Comparison of ENCODE assay signal across 8 cellular contexts in genomic region chr7:44460325-44460724, GRCh38. TPM values are rescaled to one million over a fixed set of nuclear protein-coding genes. Genes with fewer than 3 reads are reported as not detected.
DNase-seq lines count a peak whose midpoint lies in the region; ATAC-seq and TF ChIP-seq lines count a peak whose summit lies in the region.

No MANE protein-coding gene starts in this region.

- H3K27me3 Mint-ChIP-seq in activated CD4-positive, alpha-beta T cell treated with anti-CD3 and anti-CD28 coated beads, Interleukin-2, amount 10 ng/mL, durations not matched to agents 7 days and 5 days, result no peaks in the 10 kb centered on the region

- TF ChIP-seq CTCF in esophagus muscularis mucosa (IDR thresholded peaks at IDR 0.05), result no peak

- peaks cover 73% of the 10 kb centered on the region for H3K4me1 Mint-ChIP-seq in activated CD4-positive, alpha-beta T cell treated with anti-CD3 and anti-CD28 coated beads, Interleukin-2, amount 10 ng/mL, durations not matched to agents 7 days and 5 days

- intact Hi-C loops in esophagus muscularis mucosa (cut with DNase I), result no loop called here

- ATAC-seq in GM19328 (IDR thresholded peaks at IDR 0.05; ENCODE audit: unreplicated experiment) (peak; percentile 97), HG03280 (IDR thresholded peaks at IDR 0.05; ENCODE audit: unreplicated experiment) (peak; percentile 93)

- H3K9me3 Mint-ChIP-seq in activated CD4-positive, alpha-beta T cell treated with anti-CD3 and anti-CD28 coated beads, Interleukin-2, amount 10 ng/mL, durations not matched to agents 7 days and 5 days, result no peaks in the 10 kb centered on the region

- WGBS in esophagus muscularis mucosa, result 72% methylated on average over 3 of the region's 3 CpGs

- no peak overlapping the region for H3K9ac ChIP-seq in BLaER1 treated with 17β-estradiol and CSF1 and Interleukin-3, amounts not matched to agents 10 nM and 100 nM

- H3K27me3 ChIP-seq in BLaER1 treated with 17β-estradiol and CSF1 and Interleukin-3, amounts not matched to agents 10 nM and 100 nM, result peaks cover 0 to 8% (median 0%) of the 10 kb centered on the region in 11 experiments; a peak in 3 of 22 replicates
- no peaks in the 10 kb centered on the region for H3K27me3 ChIP-seq in esophagus muscularis mucosa

- no peak for TF ChIP-seq POLR2A in esophagus muscularis mucosa (IDR thresholded peaks at IDR 0.05; ENCODE audit: low read depth)

- peak overlapping the region; percentile 76 to 91 (median 85); a peak in 20 of 22 replicates for H3K4me2 ChIP-seq in BLaER1 treated with 17β-estradiol and CSF1 and Interleukin-3, amounts not matched to agents 10 nM and 100 nM

- POLR2A ChIA-PET in activated CD4-positive, alpha-beta T cell treated with anti-CD3 and anti-CD28 coated beads, Interleukin-2, amount 10 ng/mL, durations not matched to agents 7 days and 5 days (lab: Charles Lee), result no interaction called here

- peaks cover 24 to 57% (median 40%) of the 10 kb centered on the region in 10 experiments for H3K4me1 ChIP-seq in BLaER1 treated with 17β-estradiol and CSF1 and Interleukin-3, amounts not matched to agents 10 nM and 100 nM
- H3K4me1 ChIP-seq in esophagus muscularis mucosa, result peaks cover 22 to 51% (median 25%) of the 10 kb centered on the region in 4 donors

- H3K36me3 ChIP-seq in BLaER1 treated with 17β-estradiol and CSF1 and Interleukin-3, amounts not matched to agents 10 nM and 100 nM, result peaks cover 35 to 64% (median 48%) of the 10 kb centered on the region in 11 experiments
- peaks cover 0 to 4% (median 0%) of the 10 kb centered on the region in 4 donors for H3K36me3 ChIP-seq in esophagus muscularis mucosa

- H4K20me1 ChIP-seq in BLaER1 treated with 17β-estradiol and CSF1 and Interleukin-3, amounts not matched to agents 10 nM and 100 nM, result peaks cover 82 to 100% (median 95%) of the 10 kb centered on the region in 11 experiments

- peaks cover 54% of the 10 kb centered on the region for H3K36me3 Mint-ChIP-seq in activated CD4-positive, alpha-beta T cell treated with anti-CD3 and anti-CD28 coated beads, Interleukin-2, amount 10 ng/mL, durations not matched to agents 7 days and 5 days (ENCODE audit: low read depth)

- no peak for TF ChIP-seq EP300 in esophagus muscularis mucosa (IDR thresholded peaks at IDR 0.05)

- DNase-seq in activated CD4-positive, alpha-beta T cell treated with anti-CD3 and anti-CD28 coated beads, Interleukin-2, amount 10 ng/mL, durations not matched to agents 7 days and 5 days, result peak; percentile 84
- DNase-seq in stimulated activated CD4-positive, alpha-beta T cell treated with anti-CD3 and anti-CD28 coated beads, Interleukin-2, amount 100 ng/mL, for 4 hours (ENCODE audit: low read depth), result peak; percentile 26
- DNase-seq in SKM-1 (lab: John Stamatoyannopoulos, UW; ENCODE audit: unreplicated experiment), result no peak
- DNase-seq in NCI-H2029 (lab: John Stamatoyannopoulos, UW), result no peak
- no peak for DNase-seq in esophagus muscularis mucosa (ENCODE audit: extremely low spot score)

- H3K4me3 ChIP-seq in BLaER1 treated with 17β-estradiol and CSF1 and Interleukin-3, amounts not matched to agents 10 nM and 100 nM, result peak overlapping the region in 1 of 10 experiments; percentile 10; a peak in 1 of 20 replicates
- no peak overlapping the region for H3K4me3 ChIP-seq in esophagus muscularis mucosa

- no peaks in the 10 kb centered on the region; a peak in 1 of 22 replicates for H3K9me3 ChIP-seq in BLaER1 treated with 17β-estradiol and CSF1 and Interleukin-3, amounts not matched to agents 10 nM and 100 nM (replicated peaks in 1 of 11)
- H3K9me3 ChIP-seq in esophagus muscularis mucosa, result no peaks in the 10 kb centered on the region

- CTCF ChIA-PET in activated CD4-positive, alpha-beta T cell treated with anti-CD3 and anti-CD28 coated beads, Interleukin-2, amount 10 ng/mL, durations not matched to agents 7 days and 5 days (lab: Charles Lee), result interaction anchor here (1.3 to 1.4 kb wide), 2 partner anchors 17 to 28 kb away, joined by 3 to 5 read pairs; no protein-coding TSS in a partner anchor

- peak overlapping the region; percentile 90 for H3K27ac Mint-ChIP-seq in activated CD4-positive, alpha-beta T cell treated with anti-CD3 and anti-CD28 coated beads, Interleukin-2, amount 10 ng/mL, durations not matched to agents 7 days and 5 days

- no peak overlapping the region for H3K27ac ChIP-seq in BLaER1 treated with 17β-estradiol and CSF1 and Interleukin-3, amounts not matched to agents 10 nM and 100 nM
- H3K27ac ChIP-seq in esophagus muscularis mucosa (replicated peaks in 1 of 4), result no peak overlapping the region

- peak overlapping the region; percentile 49 for H3K4me3 Mint-ChIP-seq in activated CD4-positive, alpha-beta T cell treated with anti-CD3 and anti-CD28 coated beads, Interleukin-2, amount 10 ng/mL, durations not matched to agents 7 days and 5 days

RNA-seq across cellular contexts. Expression of gene NUDCD3, which starts 30.1 kb away (rescaled TPM):
- total RNA-seq in activated CD4-positive, alpha-beta T cell treated with anti-CD3 and anti-CD28 coated beads, Interleukin-2, amount 10 ng/mL, durations not matched to agents 7 days and 5 days, result 10 to 100 TPM; 74.3 to 75.9 TPM
- 10 to 100 TPM; 44.9 to 92.4 (median 73.0) TPM for total RNA-seq in esophagus muscularis mucosa

Comparison
In these comparisons a context has a peak if more than half of its experiments do, and no peak if none do; other contexts are left out.
1. DNase-seq: peak in activated CD4-positive, alpha-beta T cell treated with anti-CD3 and anti-CD28 coated beads, Interleukin-2, amount 10 ng/mL, durations not matched to agents 7 days and 5 days (single experiment) and stimulated activated CD4-positive, alpha-beta T cell treated with anti-CD3 and anti-CD28 coated beads, Interleukin-2, amount 100 ng/mL, for 4 hours (single experiment); none in SKM-1 (single experiment), NCI-H2029 (single experiment) and esophagus muscularis mucosa (single experiment).